8 cellular contexts compared by ENCODE assay signal in genomic region chr17:82668631-82669099, GRCh38. TPM values are rescaled to one million over a fixed set of nuclear protein-coding genes. Genes with fewer than 3 reads are reported as not detected.
DNase-seq lines count a peak whose midpoint lies in the region; ATAC-seq, FAIRE-seq and TF ChIP-seq lines count a peak whose summit lies in the region.

No MANE protein-coding gene starts in this region.

- 31% methylated on average over 20 of the region's 20 CpGs for WGBS in K562 (ENCODE audit: insufficient coverage, low coverage, missing lambda C conversion rate)

- peak overlapping the region; percentile 60 for H3K4me2 ChIP-seq in K562 (ENCODE audit: insufficient read depth, low read length)

- in situ Hi-C loops in ACHN (cut with HindIII; ENCODE audit: low pct_ligation_motif_present, low pct_unique_long_range_greater_than_20kb, low sequenced_read_pairs) = no loop called here
- in situ Hi-C loops in SK-MEL-5 (cut with HindIII; ENCODE audit: low pct_unique_long_range_greater_than_20kb, low sequenced_read_pairs) = no loop called here
- in situ Hi-C loops in K562 (cut with MboI) = no loop called here

- intact Hi-C loops in K562 (cut with micrococcal nuclease) = loop anchor here (1.0 kb wide), 1 partner anchor 99 kb away; no protein-coding TSS in a partner anchor

- H3K9me3 ChIP-seq in K562 (replicated peaks; ENCODE audit: control insufficient read depth, insufficient read depth, low read depth, low read length) = no peaks in the 10 kb centered on the region

- H3K36me3 ChIP-seq in K562 (ENCODE audit: control insufficient read depth, insufficient read depth, low read length) = no peaks in the 10 kb centered on the region

- ATAC-seq in K562 (peak; percentile 98), GM21717 (IDR thresholded peaks at IDR 0.05; ENCODE audit: unreplicated experiment) (no peak)

- no peak for TF ChIP-seq POLR2A in K562 (conservative IDR thresholded peaks at IDR 0.05)

- CTCF ChIA-PET in K562 (lab: Yijun Ruan, JAX; ENCODE audit: low intra/inter-chr PET ratio) = interaction anchor here (2.5 kb wide), 1 partner anchor 99 kb away, joined by 6 read pairs; no protein-coding TSS in a partner anchor

- peak; percentile 57 to 78 for TF ChIP-seq RAD21 in K562 (CRISPR knock-in tag; conservative IDR thresholded peaks at IDR 0.05 in 1 of 2, IDR thresholded peaks at IDR 0.05 in 1 of 2)

- no peak overlapping the region for H3K27ac ChIP-seq in K562 (ENCODE audit: extremely low read depth, low read depth, low read length)

- POLR2A ChIA-PET in K562 (lab: Yijun Ruan, JAX) = interaction anchor here (0.7 to 1.6 kb wide), 4 partner anchors 9 to 532 kb away, joined by 3 to 5 read pairs (median 4); no protein-coding TSS in a partner anchor

- H2AFZ ChIP-seq in K562 (ENCODE audit: low read depth, low read length) = peak overlapping the region; percentile 76

- H3K79me2 ChIP-seq in K562 (ENCODE audit: control insufficient read depth, insufficient read depth, low read length) = no peaks in the 10 kb centered on the region

- peaks cover 6 to 24% of the 10 kb centered on the region in 2 experiments; a peak in 3 of 5 replicates for H3K27me3 ChIP-seq in K562 (ENCODE audit: control insufficient read depth in 2 of 2, insufficient read depth in 2 of 2, low read length in 2 of 2)

- peaks cover 3 to 34% of the 10 kb centered on the region in 2 experiments; a peak in 2 of 5 replicates for H3K4me1 ChIP-seq in K562 (replicated peaks in 1 of 2; ENCODE audit: control insufficient read depth in 2 of 2, insufficient read depth in 2 of 2, low read length in 2 of 2)

- peak overlapping the region in 1 of 2 experiments; percentile 82; a peak in 2 of 4 replicates for H3K9ac ChIP-seq in K562 (ENCODE audit: insufficient read depth in 1 of 2, low read depth in 2 of 2, low read length in 2 of 2)

- H4K20me1 ChIP-seq in K562 (replicated peaks; ENCODE audit: control insufficient read depth, insufficient read depth, low read length) = no peaks in the 10 kb centered on the region

- no peaks in the 10 kb centered on the region for H3K9me1 ChIP-seq in K562 (ENCODE audit: control insufficient read depth, insufficient read depth, low read length)

- H3K4me3 ChIP-seq in K562 = no peak overlapping the region

- TF ChIP-seq CTCF in K562 (IDR thresholded peaks at IDR 0.05 in 2 of 3, conservative IDR thresholded peaks at IDR 0.05 in 1 of 3; ENCODE audit: insufficient read depth in 2 of 3, low read depth in 1 of 3, low read length in 3 of 3) = peak; percentile 70 to 82 (median 75)

- FAIRE-seq in GM18507 (lab: Jason Lieb, UNC) (no peak), K562 (lab: Jason Lieb, UNC) (peak; percentile 51)

- TF ChIP-seq EP300 in K562 (IDR thresholded peaks at IDR 0.05; ENCODE audit: low read length) = no peak

- DNase-seq in ACHN (peak; percentile 25), GM18507 (ENCODE audit: extremely low spot score, insufficient read length, low read depth) (peak; percentile 32), SK-MEL-5 (ENCODE audit: low read depth, low spot score) (peak; percentile 79), K562 (ENCODE audit: extremely low read depth in 1 of 4, low spot score in 3 of 4) (peak; percentile 59 to 70 (median 65)), inferior parietal cortex (ENCODE audit: extremely low spot score) (peak; percentile 66), HK-2 (ENCODE audit: unreplicated experiment) (no peak)
- peak; percentile 66 for DNase-seq in stimulated activated CD4-positive, alpha-beta T cell treated with anti-CD3 and anti-CD28 coated beads, Interleukin-15, amount 100 ng/mL, for 24 hours

- BruUV-seq in K562 (replicated peaks; lab: Mats Ljungman, UMichigan) = no TSS peak

TF ChIP-seq in K562, 482 proteins besides CTCF, POLR2A, EP300 and RAD21 (continues in another document):
- TF ChIP-seq, protein P1, sequence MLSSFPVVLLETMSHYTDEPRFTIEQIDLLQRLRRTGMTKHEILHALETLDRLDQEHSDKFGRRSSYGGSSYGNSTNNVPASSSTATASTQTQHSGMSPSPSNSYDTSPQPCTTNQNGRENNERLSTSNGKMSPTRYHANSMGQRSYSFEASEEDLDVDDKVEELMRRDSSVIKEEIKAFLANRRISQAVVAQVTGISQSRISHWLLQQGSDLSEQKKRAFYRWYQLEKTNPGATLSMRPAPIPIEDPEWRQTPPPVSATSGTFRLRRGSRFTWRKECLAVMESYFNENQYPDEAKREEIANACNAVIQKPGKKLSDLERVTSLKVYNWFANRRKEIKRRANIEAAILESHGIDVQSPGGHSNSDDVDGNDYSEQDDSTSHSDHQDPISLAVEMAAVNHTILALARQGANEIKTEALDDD (IDR thresholded peaks at IDR 0.05) = no peak
- TF ChIP-seq CCNT2 (IDR thresholded peaks at IDR 0.05; ENCODE audit: borderline replicate concordance, extremely low read depth, insufficient read length, low read depth, low read length) (no peak), PHTF2 (CRISPR knock-in tag; IDR thresholded peaks at IDR 0.05) (no peak), PHF20 (IDR thresholded peaks at IDR 0.05; ENCODE audit: partially characterized antibody) (no peak), DACH1 (IDR thresholded peaks at IDR 0.05; ENCODE audit: partially characterized antibody) (no peak)

RNA-seq across cellular contexts. Expression of gene WDR45B, which starts 20.4 kb away (rescaled TPM):
- total RNA-seq in SK-MEL-5 (2014; rRNA removed; shearing (Covaris generic)) = 75.5 and 78.4 TPM in 2 replicates
- polyA plus RNA-seq in SK-MEL-5 (2015; cell fraction: cytosol; rRNA removed) = 75.8 and 89.2 TPM in 2 replicates
- 114 and 134 TPM in 2 replicates for polyA plus RNA-seq in SK-MEL-5 (2015; cell fraction: nucleus; rRNA removed)
- 83.1 and 109 TPM in 2 replicates for total RNA-seq in K562 (2011; cell fraction: chromatin; rRNA removed; ENCODE audit: low replicate concordance)
- 50.1 and 60.7 TPM in 2 replicates for total RNA-seq in K562 (2011; cell fraction: nucleolus; rRNA removed)
- 83.7 and 86.3 TPM in 2 replicates for total RNA-seq in K562 (2011; cell fraction: nucleoplasm; rRNA removed)
- total RNA-seq in K562 (2014; rRNA removed) (30.6 and 36.8 TPM in 2 replicates), K562 (2014; rRNA removed; fragmentation: Illumina TruSeq; extraction: Trizol) (27.9 and 30.0 TPM in 2 replicates), K562 (2015; rRNA removed; fragmentation: Illumina TruSeq; extraction: Trizol) (35.2 and 35.9 TPM in 2 replicates), K562 (2021) (35.8 and 38.3 TPM in 2 replicates)
- polyA plus RNA-seq in K562 (2011; rRNA removed) (74.4 and 75.8 TPM in 2 replicates), K562 (2014; fragmentation: Illumina TruSeq; extraction: Trizol) (39.2 and 40.0 TPM in 2 replicates), K562 (2014; fragmentation: Nextera tagmentation; extraction: Ambion mirVana) (1 to 10 TPM in 1 of 2 experiments, under 1 TPM in 1; 0.72 to 1.9 TPM), K562 (2014; rRNA removed) (43.1 and 46.1 TPM in 2 replicates)
- 58.3 and 60.5 TPM in 2 replicates for polyA plus RNA-seq in K562 (2011; cell fraction: cytosol; rRNA removed)
- 106 and 133 TPM in 2 replicates for polyA plus RNA-seq in K562 (2011; cell fraction: nucleus; rRNA removed)
- polyA plus RNA-seq in K562 (2012) = 38.1 and 40.3 TPM in 2 replicates
- polyA minus RNA-seq in K562 (2011; rRNA and poly(A)+ RNA removed) = 37.0 and 42.6 TPM in 2 replicates
- 28.9 and 36.0 TPM in 2 replicates for polyA minus RNA-seq in K562 (2011; cell fraction: cytosol; rRNA and poly(A)+ RNA removed)
- 29.6 and 30.9 TPM in 2 replicates for polyA minus RNA-seq in K562 (2011; cell fraction: nucleus; rRNA and poly(A)+ RNA removed)

RNA-seq across cellular contexts. Expression of gene RAB40B, which starts 29.8 kb away (rescaled TPM):
- total RNA-seq in SK-MEL-5 (2014; rRNA removed; shearing (Covaris generic)) = 3.5 and 4.8 TPM in 2 replicates
- polyA plus RNA-seq in SK-MEL-5 (2015; cell fraction: cytosol; rRNA removed) = 6.3 and 10.4 TPM in 2 replicates
- polyA plus RNA-seq in SK-MEL-5 (2015; cell fraction: nucleus; rRNA removed) = 6.4 and 23.8 TPM in 2 replicates
- total RNA-seq in K562 (2011; cell fraction: chromatin; rRNA removed; ENCODE audit: low replicate concordance) = 4.8 and 7.6 TPM in 2 replicates
- 3.3 and 3.8 TPM in 2 replicates for total RNA-seq in K562 (2011; cell fraction: nucleolus; rRNA removed)
- 1.7 and 5.0 TPM in 2 replicates for total RNA-seq in K562 (2011; cell fraction: nucleoplasm; rRNA removed)
- 2.0 and 6.2 TPM in 2 replicates for total RNA-seq in K562 (2014; rRNA removed)
- total RNA-seq in K562 (2014; rRNA removed; fragmentation: Illumina TruSeq; extraction: Trizol) = 0.99 and 1.1 TPM in 2 replicates
- total RNA-seq in K562 (2015; rRNA removed; fragmentation: Illumina TruSeq; extraction: Trizol) = 0.64 and 1.2 TPM in 2 replicates
- total RNA-seq in K562 (2021) = 3.6 and 3.8 TPM in 2 replicates
- polyA plus RNA-seq in K562 (2011; rRNA removed) = 2.5 and 2.7 TPM in 2 replicates
- polyA plus RNA-seq in K562 (2011; cell fraction: cytosol; rRNA removed) = 4.3 and 9.2 TPM in 2 replicates
- 3.6 and 6.3 TPM in 2 replicates for polyA plus RNA-seq in K562 (2011; cell fraction: nucleus; rRNA removed)
- 3.7 and 4.9 TPM in 2 replicates for polyA plus RNA-seq in K562 (2012)
- polyA plus RNA-seq in K562 (2014; fragmentation: Illumina TruSeq; extraction: Trizol) = 1.4 and 3.2 TPM in 2 replicates
- polyA plus RNA-seq in K562 (2014; fragmentation: Nextera tagmentation; extraction: Ambion mirVana) = under 1 TPM; 0.13 to 0.38 TPM
- polyA plus RNA-seq in K562 (2014; rRNA removed) = 3.2 and 4.6 TPM in 2 replicates
- 0.56 and 0.60 TPM in 2 replicates for polyA minus RNA-seq in K562 (2011; rRNA and poly(A)+ RNA removed)
- 1.2 and 3.5 TPM in 2 replicates for polyA minus RNA-seq in K562 (2011; cell fraction: cytosol; rRNA and poly(A)+ RNA removed)
- polyA minus RNA-seq in K562 (2011; cell fraction: nucleus; rRNA and poly(A)+ RNA removed) = 1.9 and 2.1 TPM in 2 replicates

RNA-seq across cellular contexts. Expression of gene FN3KRP, which starts 47.8 kb away (rescaled TPM):
- 19.8 and 22.1 TPM in 2 replicates for total RNA-seq in SK-MEL-5 (2014; rRNA removed; shearing (Covaris generic))
- polyA plus RNA-seq in SK-MEL-5 (2015; cell fraction: cytosol; rRNA removed) = 25.0 and 29.1 TPM in 2 replicates
- 11.1 and 20.9 TPM in 2 replicates for polyA plus RNA-seq in SK-MEL-5 (2015; cell fraction: nucleus; rRNA removed)
- 33.2 and 69.9 TPM in 2 replicates for total RNA-seq in K562 (2011; cell fraction: chromatin; rRNA removed; ENCODE audit: low replicate concordance)
- 27.5 and 33.9 TPM in 2 replicates for total RNA-seq in K562 (2011; cell fraction: nucleolus; rRNA removed)
- 30.4 and 32.0 TPM in 2 replicates for total RNA-seq in K562 (2011; cell fraction: nucleoplasm; rRNA removed)
- 26.2 and 29.8 TPM in 2 replicates for total RNA-seq in K562 (2014; rRNA removed)
- total RNA-seq in K562 (2014; rRNA removed; fragmentation: Illumina TruSeq; extraction: Trizol) = 18.0 and 21.1 TPM in 2 replicates
- 23.5 and 24.9 TPM in 2 replicates for total RNA-seq in K562 (2015; rRNA removed; fragmentation: Illumina TruSeq; extraction: Trizol)
- total RNA-seq in K562 (2021) = 28.1 and 32.1 TPM in 2 replicates
- polyA plus RNA-seq in K562 (2011; rRNA removed) = 21.7 and 25.8 TPM in 2 replicates
- 19.4 and 22.5 TPM in 2 replicates for polyA plus RNA-seq in K562 (2011; cell fraction: cytosol; rRNA removed)
- polyA plus RNA-seq in K562 (2011; cell fraction: nucleus; rRNA removed) = 25.5 and 28.4 TPM in 2 replicates
- 44.5 and 51.0 TPM in 2 replicates for polyA plus RNA-seq in K562 (2012)
- polyA plus RNA-seq in K562 (2014; fragmentation: Illumina TruSeq; extraction: Trizol) = 31.0 and 34.7 TPM in 2 replicates
- 1 to 10 TPM; 2.0 to 4.4 TPM for polyA plus RNA-seq in K562 (2014; fragmentation: Nextera tagmentation; extraction: Ambion mirVana)
- polyA plus RNA-seq in K562 (2014; rRNA removed) = 26.1 and 29.1 TPM in 2 replicates
- polyA minus RNA-seq in K562 (2011; rRNA and poly(A)+ RNA removed) = 10.9 and 11.3 TPM in 2 replicates
- 10.4 and 15.7 TPM in 2 replicates for polyA minus RNA-seq in K562 (2011; cell fraction: cytosol; rRNA and poly(A)+ RNA removed)
- polyA minus RNA-seq in K562 (2011; cell fraction: nucleus; rRNA and poly(A)+ RNA removed) = 4.4 and 7.1 TPM in 2 replicates
